ENCODE assay signal across 15 cellular contexts in the genomic region with DNA sequence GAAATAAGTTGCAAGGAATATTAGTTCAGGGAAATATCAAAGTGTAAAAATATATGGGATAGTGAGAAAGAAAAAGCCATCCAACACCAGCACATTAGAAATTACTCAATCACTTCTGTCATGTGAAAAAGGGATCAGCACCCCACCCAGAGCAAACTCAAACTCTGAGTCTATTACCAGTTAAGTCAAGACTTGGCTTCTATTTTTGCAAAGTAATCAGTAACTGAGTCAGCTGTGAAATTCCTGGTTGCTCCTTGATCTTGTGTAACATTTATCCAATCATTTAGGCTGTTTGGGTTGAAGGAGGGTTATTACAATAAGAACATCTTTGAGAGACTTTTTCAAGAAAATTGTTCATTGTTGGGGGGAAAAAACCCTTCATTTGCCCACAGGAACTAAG. TPM values are rescaled to one million over a fixed set of nuclear protein-coding genes. Genes with fewer than 3 reads are reported as not detected.
DNase-seq lines count a peak whose midpoint lies in the region; ATAC-seq and TF ChIP-seq lines count a peak whose summit lies in the region.
"Had no signal": no experiment of that assay in that cellular context is flagged by ENCODE, and none has a peak within 500 bp of the region (broad histone marks: within the 10 kb centered on the region; RNA-seq: fewer than 3 reads in every experiment).

No MANE protein-coding gene starts in this region.

- peak; percentile 66 for ATAC-seq in RWPE2 (ENCODE audit: low read depth)
- ATAC-seq in activated CD8-positive, alpha-beta T cell treated with anti-CD3 and anti-CD28 coated beads for 36 hours: no peak
- no peak for ATAC-seq in GM18519 (IDR thresholded peaks at IDR 0.05; ENCODE audit: low FRiP score, unreplicated experiment)
- ATAC-seq in HG03039 (IDR thresholded peaks at IDR 0.05; ENCODE audit: unreplicated experiment): no peak

- H3K4me3 ChIP-seq in AG04449 (ENCODE audit: low read depth, low read length) (no peak overlapping the region), RWPE2 (ENCODE audit: severe bottlenecking) (no peak overlapping the region), mucosa of rectum (ENCODE audit: low read length in 2 of 2) (no peak overlapping the region)
- H3K4me3 ChIP-seq: uterus had no signal

- H3K27ac Mint-ChIP-seq in activated CD8-positive, alpha-beta T cell treated with anti-CD3 and anti-CD28 coated beads for 36 hours: no peak overlapping the region
- H3K27ac Mint-ChIP-seq: activated naive CD8-positive, alpha-beta T cell treated with anti-CD3 and anti-CD28 coated beads, Interleukin-2, amount 10 ng/mL, durations not matched to agents 7 days and 5 days had no signal

- peak; percentile 14 for DNase-seq in AG04449 (ENCODE audit: low read depth, low spot score)
- DNase-seq in RWPE2 (ENCODE audit: low spot score): no peak
- peak; percentile 73 for DNase-seq in fibroblast of gingiva (ENCODE audit: low read depth)
- DNase-seq in activated CD8-positive, alpha-beta T cell treated with anti-CD3 and anti-CD28 coated beads for 36 hours: no peak
- DNase-seq in COLO829 (ENCODE audit: low spot score): no peak
- DNase-seq: activated naive CD8-positive, alpha-beta T cell treated with anti-CD3 and anti-CD28 coated beads, Interleukin-2, amount 10 ng/mL, durations not matched to agents 7 days and 5 days; AML-193; NCI-H1092; NCI-H524; uterus had no signal

- TF ChIP-seq CTCF in AG04449 (IDR thresholded peaks at IDR 0.05; ENCODE audit: insufficient read depth, low read length, missing control alignments) (no peak), RWPE2 (IDR thresholded peaks at IDR 0.05; ENCODE audit: poor library complexity, severe bottlenecking) (no peak)
- TF ChIP-seq CTCF in activated CD8-positive, alpha-beta T cell treated with anti-CD3 and anti-CD28 coated beads for 36 hours (IDR thresholded peaks at IDR 0.05): no peak

- H3K27me3 ChIP-seq in RWPE2 (ENCODE audit: insufficient read depth, poor library complexity, severe bottlenecking) (no peaks in the 10 kb centered on the region), mucosa of rectum (ENCODE audit: control insufficient read depth in 2 of 2, insufficient read depth in 2 of 2, low read length in 2 of 2) (no peaks in the 10 kb centered on the region)
- H3K27me3 ChIP-seq: uterus had no signal

- H3K9me3 ChIP-seq in RWPE2 (ENCODE audit: severe bottlenecking): no peaks in the 10 kb centered on the region
- H3K9me3 ChIP-seq in mucosa of rectum (ENCODE audit: control insufficient read depth in 2 of 2, low read length in 2 of 2): no peaks in the 10 kb centered on the region
- H3K9me3 ChIP-seq: uterus had no signal

- peak overlapping the region; percentile 89 for H3K27ac ChIP-seq in RWPE2 (ENCODE audit: poor library complexity, severe bottlenecking)
- H3K27ac ChIP-seq in mucosa of rectum (ENCODE audit: low read depth in 2 of 2, low read length in 2 of 2): peak overlapping the region; percentile 44 to 90
- H3K27ac ChIP-seq: HL-60, uterus had no signal

- H3K36me3 Mint-ChIP-seq in activated CD8-positive, alpha-beta T cell treated with anti-CD3 and anti-CD28 coated beads for 36 hours (ENCODE audit: low read depth): no peaks in the 10 kb centered on the region
- H3K36me3 Mint-ChIP-seq: activated naive CD8-positive, alpha-beta T cell treated with anti-CD3 and anti-CD28 coated beads, Interleukin-2, amount 10 ng/mL, durations not matched to agents 7 days and 5 days had no signal

- no peaks in the 10 kb centered on the region for H3K4me1 Mint-ChIP-seq in activated CD8-positive, alpha-beta T cell treated with anti-CD3 and anti-CD28 coated beads for 36 hours (ENCODE audit: low read depth)

- intact Hi-C loops in activated CD8-positive, alpha-beta T cell treated with anti-CD3 and anti-CD28 coated beads for 36 hours (cut with micrococcal nuclease): no loop called here

- H3K4me1 ChIP-seq in RWPE2 (ENCODE audit: insufficient read depth, poor library complexity, severe bottlenecking) (peaks cover 30% of the 10 kb centered on the region), mucosa of rectum (ENCODE audit: control insufficient read depth in 2 of 2, insufficient read depth in 2 of 2, low read length in 2 of 2) (peaks cover 43 to 82% of the 10 kb centered on the region in 2 donors)

- H3K27me3 Mint-ChIP-seq in activated CD8-positive, alpha-beta T cell treated with anti-CD3 and anti-CD28 coated beads for 36 hours: no peaks in the 10 kb centered on the region

- H3K36me3 ChIP-seq in RWPE2 (ENCODE audit: low read depth) (no peaks in the 10 kb centered on the region), mucosa of rectum (ENCODE audit: control insufficient read depth in 2 of 2, insufficient read depth in 2 of 2, low read length in 2 of 2) (no peaks in the 10 kb centered on the region)
- H3K36me3 ChIP-seq: uterus had no signal

- POLR2A ChIA-PET in AG04449 (lab: Yijun Ruan, JAX): no interaction called here
- POLR2A ChIA-PET in activated CD8-positive, alpha-beta T cell treated with anti-CD3 and anti-CD28 coated beads for 36 hours (lab: Charles Lee): no interaction called here

- H3K4me3 Mint-ChIP-seq in activated CD8-positive, alpha-beta T cell treated with anti-CD3 and anti-CD28 coated beads for 36 hours: no peak overlapping the region
- H3K4me3 Mint-ChIP-seq: activated naive CD8-positive, alpha-beta T cell treated with anti-CD3 and anti-CD28 coated beads, Interleukin-2, amount 10 ng/mL, durations not matched to agents 7 days and 5 days; nephron had no signal

- CTCF ChIA-PET in AG04449 (lab: Yijun Ruan, JAX): interaction anchor here (3.0 kb wide), 1 partner anchor 14 kb away, joined by 11 read pairs; no protein-coding TSS in a partner anchor
- CTCF ChIA-PET in activated CD8-positive, alpha-beta T cell treated with anti-CD3 and anti-CD28 coated beads for 36 hours (lab: Charles Lee): interaction anchor here (0.8 kb wide), 1 partner anchor 327 kb away, joined by 3 read pairs; no protein-coding TSS in a partner anchor

- H3K9ac ChIP-seq in mucosa of rectum (ENCODE audit: low read depth in 1 of 2, low read length in 2 of 2): no peak overlapping the region

- no peaks in the 10 kb centered on the region for H3K9me3 Mint-ChIP-seq in activated CD8-positive, alpha-beta T cell treated with anti-CD3 and anti-CD28 coated beads for 36 hours
- H3K9me3 Mint-ChIP-seq: activated naive CD8-positive, alpha-beta T cell treated with anti-CD3 and anti-CD28 coated beads, Interleukin-2, amount 10 ng/mL, durations not matched to agents 7 days and 5 days; nephron had no signal

RNA-seq across cellular contexts. Expression of gene SLC22A23, which starts 51.2 kb away (rescaled TPM):
- total RNA-seq in activated CD8-positive, alpha-beta T cell treated with anti-CD3 and anti-CD28 coated beads for 36 hours: under 1 TPM; 0.16 to 0.34 TPM

Comparison
In these comparisons a context has a peak if more than half of its experiments do, and no peak if none do; other contexts are left out.
1. DNase-seq: peak in AG04449 (single experiment) and fibroblast of gingiva (single experiment); none in RWPE2 (single experiment), activated CD8-positive, alpha-beta T cell treated with anti-CD3 and anti-CD28 coated beads for 36 hours (single experiment) and COLO829 (single experiment).